In the genomic region with DNA sequence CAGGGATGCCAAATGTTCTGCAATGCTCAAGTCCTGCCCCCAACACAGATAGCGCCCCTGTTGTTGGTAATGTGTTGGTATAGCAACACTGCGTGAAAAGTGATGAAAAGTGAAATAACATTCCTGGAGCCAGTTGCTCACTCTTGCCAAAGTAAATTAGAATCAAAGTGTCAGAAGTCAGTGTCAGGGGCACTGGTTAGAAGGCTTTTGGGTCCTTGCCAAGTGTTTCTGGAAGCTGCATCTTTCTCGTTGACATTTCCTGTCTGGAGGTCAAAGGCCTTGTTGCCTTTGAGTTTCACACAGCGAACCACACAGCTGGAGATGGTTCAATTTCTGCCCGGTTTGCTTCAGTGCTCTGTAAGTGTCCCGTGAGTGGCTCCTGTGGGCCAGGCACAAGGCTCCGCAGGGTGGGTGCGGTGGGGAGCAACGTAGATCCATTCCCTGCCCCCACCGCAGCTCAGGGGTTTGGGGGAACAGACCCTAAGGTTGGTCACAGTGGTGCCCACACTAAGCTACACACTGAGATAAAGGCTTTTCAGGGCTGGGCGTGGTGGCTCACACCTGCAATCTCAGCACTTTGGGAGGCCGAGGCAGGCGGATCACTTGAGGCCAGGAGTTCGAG, we compare ENCODE assay signal across 1 cellular context.
A peak's percentile ranks its signal among the peaks of the same experiment; 100 is the strongest.
TF ChIP-seq lines count a peak whose summit lies in the region.

No MANE protein-coding gene starts in this region.

TF ChIP-seq in HepG2, 621 proteins besides CTCF, POLR2A, EP300 and RAD21 (continued from another document and continues in another):
- TF ChIP-seq ZFAT (CRISPR knock-in tag; conservative IDR thresholded peaks at IDR 0.05) (no peak), ZMYM4 (CRISPR knock-in tag; IDR thresholded peaks at IDR 0.05) (no peak; the same call in 1 of the 2 replicates), DPF2 (CRISPR knock-in tag; IDR thresholded peaks at IDR 0.05; ENCODE audit: borderline replicate concordance, low read depth) (peak; percentile 83), NBN (conservative IDR thresholded peaks at IDR 0.05) (no peak), ZNF138 (CRISPR knock-in tag; IDR thresholded peaks at IDR 0.05; ENCODE audit: low read depth) (no peak), CENPT (CRISPR knock-in tag; IDR thresholded peaks at IDR 0.05; ENCODE audit: low read depth) (no peak), FOXA1 (IDR thresholded peaks at IDR 0.05) (peak; percentile 68), FOXA1 (CRISPR knock-in tag; IDR thresholded peaks at IDR 0.05) (peak; percentile 97), ATAD3A (CRISPR knock-in tag; IDR thresholded peaks at IDR 0.05) (no peak), BRD4 (CRISPR knock-in tag; IDR thresholded peaks at IDR 0.05) (0 out of 2 replicates have a peak, but pooled peaks have one; percentile 22), CEBPB (IDR thresholded peaks at IDR 0.05; ENCODE audit: borderline replicate concordance, low read depth, low read length) (no peak; the same call in 1 of the 2 replicates), NONO (IDR thresholded peaks at IDR 0.05) (no peak), NONO (CRISPR knock-in tag; conservative IDR thresholded peaks at IDR 0.05) (0 out of 2 replicates have a peak, but pooled peaks have one; percentile 73), ZNF34 (CRISPR knock-in tag; IDR thresholded peaks at IDR 0.05; ENCODE audit: borderline replicate concordance) (no peak), CHCHD3 (CRISPR knock-in tag; IDR thresholded peaks at IDR 0.05) (no peak), ZNF124 (CRISPR knock-in tag; IDR thresholded peaks at IDR 0.05) (peak; percentile 86), HDAC2 (CRISPR knock-in tag; IDR thresholded peaks at IDR 0.05) (peak; percentile 98), JDP2 (CRISPR knock-in tag; IDR thresholded peaks at IDR 0.05; ENCODE audit: borderline replicate concordance) (no peak), AKAP8 (CRISPR knock-in tag; IDR thresholded peaks at IDR 0.05) (no peak; the same call in 1 of the 2 replicates), ZNF256 (CRISPR knock-in tag; conservative IDR thresholded peaks at IDR 0.05) (no peak), ZNF331 (CRISPR knock-in tag; IDR thresholded peaks at IDR 0.05) (peak; percentile 93), RARA (CRISPR knock-in tag; IDR thresholded peaks at IDR 0.05) (peak; percentile 99), TSC22D2 (CRISPR knock-in tag; IDR thresholded peaks at IDR 0.05; ENCODE audit: borderline replicate concordance) (peak; percentile 63; the same call in 1 of the 2 replicates), ZNF251 (CRISPR knock-in tag; IDR thresholded peaks at IDR 0.05) (no peak), ETV6 (CRISPR knock-in tag; conservative IDR thresholded peaks at IDR 0.05) (peak; percentile 99), IRF2 (CRISPR knock-in tag; IDR thresholded peaks at IDR 0.05) (peak; percentile 94), NRL (CRISPR knock-in tag; IDR thresholded peaks at IDR 0.05; ENCODE audit: borderline replicate concordance) (peak; percentile 54; the same call in 1 of the 2 replicates)
- TF ChIP-seq, protein P1, sequence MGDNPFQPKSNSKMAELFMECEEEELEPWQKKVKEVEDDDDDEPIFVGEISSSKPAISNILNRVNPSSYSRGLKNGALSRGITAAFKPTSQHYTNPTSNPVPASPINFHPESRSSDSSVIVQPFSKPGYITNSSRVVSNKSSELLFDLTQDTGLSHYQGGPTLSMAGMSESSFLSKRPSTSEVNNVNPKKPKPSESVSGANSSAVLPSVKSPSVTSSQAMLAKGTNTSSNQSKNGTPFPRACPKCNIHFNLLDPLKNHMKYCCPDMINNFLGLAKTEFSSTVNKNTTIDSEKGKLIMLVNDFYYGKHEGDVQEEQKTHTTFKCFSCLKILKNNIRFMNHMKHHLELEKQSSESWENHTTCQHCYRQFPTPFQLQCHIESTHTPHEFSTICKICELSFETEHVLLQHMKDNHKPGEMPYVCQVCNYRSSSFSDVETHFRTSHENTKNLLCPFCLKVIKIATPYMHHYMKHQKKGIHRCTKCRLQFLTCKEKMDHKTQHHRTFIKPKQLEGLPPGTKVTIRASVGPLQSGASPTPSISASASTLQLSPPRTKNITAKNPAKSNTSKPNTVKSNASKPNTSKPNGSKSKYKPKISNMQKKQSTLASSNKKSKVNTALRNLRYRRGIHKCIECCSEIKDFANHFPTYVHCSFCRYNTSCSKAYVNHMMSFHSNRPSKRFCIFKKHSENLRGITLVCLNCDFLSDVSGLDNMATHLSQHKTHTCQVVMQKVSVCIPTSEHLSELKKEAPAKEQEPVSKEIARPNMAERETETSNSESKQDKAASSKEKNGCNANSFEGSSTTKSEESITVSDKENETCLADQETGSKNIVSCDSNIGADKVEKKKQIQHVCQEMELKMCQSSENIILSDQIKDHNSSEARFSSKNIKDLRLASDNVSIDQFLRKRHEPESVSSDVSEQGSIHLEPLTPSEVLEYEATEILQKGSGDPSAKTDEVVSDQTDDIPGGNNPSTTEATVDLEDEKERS (CRISPR knock-in tag; IDR thresholded peaks at IDR 0.05), result peak; percentile 86
- TF ChIP-seq, protein P2, sequence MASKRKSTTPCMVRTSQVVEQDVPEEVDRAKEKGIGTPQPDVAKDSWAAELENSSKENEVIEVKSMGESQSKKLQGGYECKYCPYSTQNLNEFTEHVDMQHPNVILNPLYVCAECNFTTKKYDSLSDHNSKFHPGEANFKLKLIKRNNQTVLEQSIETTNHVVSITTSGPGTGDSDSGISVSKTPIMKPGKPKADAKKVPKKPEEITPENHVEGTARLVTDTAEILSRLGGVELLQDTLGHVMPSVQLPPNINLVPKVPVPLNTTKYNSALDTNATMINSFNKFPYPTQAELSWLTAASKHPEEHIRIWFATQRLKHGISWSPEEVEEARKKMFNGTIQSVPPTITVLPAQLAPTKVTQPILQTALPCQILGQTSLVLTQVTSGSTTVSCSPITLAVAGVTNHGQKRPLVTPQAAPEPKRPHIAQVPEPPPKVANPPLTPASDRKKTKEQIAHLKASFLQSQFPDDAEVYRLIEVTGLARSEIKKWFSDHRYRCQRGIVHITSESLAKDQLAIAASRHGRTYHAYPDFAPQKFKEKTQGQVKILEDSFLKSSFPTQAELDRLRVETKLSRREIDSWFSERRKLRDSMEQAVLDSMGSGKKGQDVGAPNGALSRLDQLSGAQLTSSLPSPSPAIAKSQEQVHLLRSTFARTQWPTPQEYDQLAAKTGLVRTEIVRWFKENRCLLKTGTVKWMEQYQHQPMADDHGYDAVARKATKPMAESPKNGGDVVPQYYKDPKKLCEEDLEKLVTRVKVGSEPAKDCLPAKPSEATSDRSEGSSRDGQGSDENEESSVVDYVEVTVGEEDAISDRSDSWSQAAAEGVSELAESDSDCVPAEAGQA (IDR thresholded peaks at IDR 0.05; ENCODE audit: low read depth), result 0 out of 2 replicates have a peak, but pooled peaks have one; percentile 58
- TF ChIP-seq, protein P2 (CRISPR knock-in tag; IDR thresholded peaks at IDR 0.05; ENCODE audit: borderline replicate concordance), result no peak
- TF ChIP-seq, protein P3, sequence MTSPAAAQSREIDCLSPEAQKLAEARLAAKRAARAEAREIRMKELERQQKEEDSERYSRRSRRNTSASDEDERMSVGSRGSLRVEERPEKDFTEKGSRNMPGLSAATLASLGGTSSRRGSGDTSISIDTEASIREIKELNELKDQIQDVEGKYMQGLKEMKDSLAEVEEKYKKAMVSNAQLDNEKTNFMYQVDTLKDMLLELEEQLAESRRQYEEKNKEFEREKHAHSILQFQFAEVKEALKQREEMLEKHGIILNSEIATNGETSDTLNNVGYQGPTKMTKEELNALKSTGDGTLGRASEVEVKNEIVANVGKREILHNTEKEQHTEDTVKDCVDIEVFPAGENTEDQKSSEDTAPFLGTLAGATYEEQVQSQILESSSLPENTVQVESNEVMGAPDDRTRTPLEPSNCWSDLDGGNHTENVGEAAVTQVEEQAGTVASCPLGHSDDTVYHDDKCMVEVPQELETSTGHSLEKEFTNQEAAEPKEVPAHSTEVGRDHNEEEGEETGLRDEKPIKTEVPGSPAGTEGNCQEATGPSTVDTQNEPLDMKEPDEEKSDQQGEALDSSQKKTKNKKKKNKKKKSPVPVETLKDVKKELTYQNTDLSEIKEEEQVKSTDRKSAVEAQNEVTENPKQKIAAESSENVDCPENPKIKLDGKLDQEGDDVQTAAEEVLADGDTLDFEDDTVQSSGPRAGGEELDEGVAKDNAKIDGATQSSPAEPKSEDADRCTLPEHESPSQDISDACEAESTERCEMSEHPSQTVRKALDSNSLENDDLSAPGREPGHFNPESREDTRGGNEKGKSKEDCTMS (CRISPR knock-in tag; conservative IDR thresholded peaks at IDR 0.05), result no peak
- TF ChIP-seq, protein P4, sequence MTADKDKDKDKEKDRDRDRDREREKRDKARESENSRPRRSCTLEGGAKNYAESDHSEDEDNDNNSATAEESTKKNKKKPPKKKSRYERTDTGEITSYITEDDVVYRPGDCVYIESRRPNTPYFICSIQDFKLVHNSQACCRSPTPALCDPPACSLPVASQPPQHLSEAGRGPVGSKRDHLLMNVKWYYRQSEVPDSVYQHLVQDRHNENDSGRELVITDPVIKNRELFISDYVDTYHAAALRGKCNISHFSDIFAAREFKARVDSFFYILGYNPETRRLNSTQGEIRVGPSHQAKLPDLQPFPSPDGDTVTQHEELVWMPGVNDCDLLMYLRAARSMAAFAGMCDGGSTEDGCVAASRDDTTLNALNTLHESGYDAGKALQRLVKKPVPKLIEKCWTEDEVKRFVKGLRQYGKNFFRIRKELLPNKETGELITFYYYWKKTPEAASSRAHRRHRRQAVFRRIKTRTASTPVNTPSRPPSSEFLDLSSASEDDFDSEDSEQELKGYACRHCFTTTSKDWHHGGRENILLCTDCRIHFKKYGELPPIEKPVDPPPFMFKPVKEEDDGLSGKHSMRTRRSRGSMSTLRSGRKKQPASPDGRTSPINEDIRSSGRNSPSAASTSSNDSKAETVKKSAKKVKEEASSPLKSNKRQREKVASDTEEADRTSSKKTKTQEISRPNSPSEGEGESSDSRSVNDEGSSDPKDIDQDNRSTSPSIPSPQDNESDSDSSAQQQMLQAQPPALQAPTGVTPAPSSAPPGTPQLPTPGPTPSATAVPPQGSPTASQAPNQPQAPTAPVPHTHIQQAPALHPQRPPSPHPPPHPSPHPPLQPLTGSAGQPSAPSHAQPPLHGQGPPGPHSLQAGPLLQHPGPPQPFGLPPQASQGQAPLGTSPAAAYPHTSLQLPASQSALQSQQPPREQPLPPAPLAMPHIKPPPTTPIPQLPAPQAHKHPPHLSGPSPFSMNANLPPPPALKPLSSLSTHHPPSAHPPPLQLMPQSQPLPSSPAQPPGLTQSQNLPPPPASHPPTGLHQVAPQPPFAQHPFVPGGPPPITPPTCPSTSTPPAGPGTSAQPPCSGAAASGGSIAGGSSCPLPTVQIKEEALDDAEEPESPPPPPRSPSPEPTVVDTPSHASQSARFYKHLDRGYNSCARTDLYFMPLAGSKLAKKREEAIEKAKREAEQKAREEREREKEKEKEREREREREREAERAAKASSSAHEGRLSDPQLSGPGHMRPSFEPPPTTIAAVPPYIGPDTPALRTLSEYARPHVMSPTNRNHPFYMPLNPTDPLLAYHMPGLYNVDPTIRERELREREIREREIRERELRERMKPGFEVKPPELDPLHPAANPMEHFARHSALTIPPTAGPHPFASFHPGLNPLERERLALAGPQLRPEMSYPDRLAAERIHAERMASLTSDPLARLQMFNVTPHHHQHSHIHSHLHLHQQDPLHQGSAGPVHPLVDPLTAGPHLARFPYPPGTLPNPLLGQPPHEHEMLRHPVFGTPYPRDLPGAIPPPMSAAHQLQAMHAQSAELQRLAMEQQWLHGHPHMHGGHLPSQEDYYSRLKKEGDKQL (CRISPR knock-in tag; IDR thresholded peaks at IDR 0.05; ENCODE audit: low read depth), result peak; percentile 90
- TF ChIP-seq, protein P5, sequence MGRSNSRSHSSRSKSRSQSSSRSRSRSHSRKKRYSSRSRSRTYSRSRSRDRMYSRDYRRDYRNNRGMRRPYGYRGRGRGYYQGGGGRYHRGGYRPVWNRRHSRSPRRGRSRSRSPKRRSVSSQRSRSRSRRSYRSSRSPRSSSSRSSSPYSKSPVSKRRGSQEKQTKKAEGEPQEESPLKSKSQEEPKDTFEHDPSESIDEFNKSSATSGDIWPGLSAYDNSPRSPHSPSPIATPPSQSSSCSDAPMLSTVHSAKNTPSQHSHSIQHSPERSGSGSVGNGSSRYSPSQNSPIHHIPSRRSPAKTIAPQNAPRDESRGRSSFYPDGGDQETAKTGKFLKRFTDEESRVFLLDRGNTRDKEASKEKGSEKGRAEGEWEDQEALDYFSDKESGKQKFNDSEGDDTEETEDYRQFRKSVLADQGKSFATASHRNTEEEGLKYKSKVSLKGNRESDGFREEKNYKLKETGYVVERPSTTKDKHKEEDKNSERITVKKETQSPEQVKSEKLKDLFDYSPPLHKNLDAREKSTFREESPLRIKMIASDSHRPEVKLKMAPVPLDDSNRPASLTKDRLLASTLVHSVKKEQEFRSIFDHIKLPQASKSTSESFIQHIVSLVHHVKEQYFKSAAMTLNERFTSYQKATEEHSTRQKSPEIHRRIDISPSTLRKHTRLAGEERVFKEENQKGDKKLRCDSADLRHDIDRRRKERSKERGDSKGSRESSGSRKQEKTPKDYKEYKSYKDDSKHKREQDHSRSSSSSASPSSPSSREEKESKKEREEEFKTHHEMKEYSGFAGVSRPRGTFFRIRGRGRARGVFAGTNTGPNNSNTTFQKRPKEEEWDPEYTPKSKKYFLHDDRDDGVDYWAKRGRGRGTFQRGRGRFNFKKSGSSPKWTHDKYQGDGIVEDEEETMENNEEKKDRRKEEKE (IDR thresholded peaks at IDR 0.05), result no peak
- TF ChIP-seq, protein P6, sequence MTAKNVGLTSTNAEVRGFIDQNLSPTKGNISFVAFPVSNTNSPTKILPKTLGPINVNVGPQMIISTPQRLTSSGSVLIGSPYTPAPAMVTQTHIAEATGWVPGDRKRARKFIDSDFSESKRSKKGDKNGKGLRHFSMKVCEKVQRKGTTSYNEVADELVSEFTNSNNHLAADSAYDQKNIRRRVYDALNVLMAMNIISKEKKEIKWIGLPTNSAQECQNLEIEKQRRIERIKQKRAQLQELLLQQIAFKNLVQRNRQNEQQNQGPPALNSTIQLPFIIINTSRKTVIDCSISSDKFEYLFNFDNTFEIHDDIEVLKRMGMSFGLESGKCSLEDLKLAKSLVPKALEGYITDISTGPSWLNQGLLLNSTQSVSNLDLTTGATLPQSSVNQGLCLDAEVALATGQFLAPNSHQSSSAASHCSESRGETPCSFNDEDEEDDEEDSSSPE (CRISPR knock-in tag; IDR thresholded peaks at IDR 0.05), result peak; percentile 51; the same call in 1 of the 2 replicates
